ENCODE assay signal across 15 cellular contexts in genomic region chr15:56824174-56824573, GRCh38.
DNase-seq lines count a peak whose midpoint lies in the region; ATAC-seq and TF ChIP-seq lines count a peak whose summit lies in the region.
"Had no signal": no experiment of that assay in that cellular context is flagged by ENCODE, and none has a peak within 500 bp of the region (broad histone marks: within the 10 kb centered on the region; RNA-seq: fewer than 3 reads in every experiment).

No MANE protein-coding gene starts in this region.

- CTCF ChIA-PET in activated CD4-positive, alpha-beta T cell treated with anti-CD3 and anti-CD28 coated beads for 36 hours (lab: Charles Lee), result no interaction called here

- DNase-seq in GM03348 (ENCODE audit: low spot score) (peak; percentile 25), SJCRH30 (peak; percentile 78 to 88), islet precursor cell (peak; percentile 56), upper lobe of right lung (no peak), Karpas-422 (no peak)
- DNase-seq in activated CD4-positive, alpha-beta T cell treated with anti-CD3 and anti-CD28 coated beads for 36 hours, result no peak
- DNase-seq: Caco-2, DMS53, NCI-H1048, NCI-H146, NCI-H2227 treated with DMSO at 0.1 percent for 48 hours, NCI-H69 had no signal

- H3K27ac ChIP-seq in SJCRH30 (no peak overlapping the region), upper lobe of right lung (no peak overlapping the region), Karpas-422 (ENCODE audit: low read length) (no peak overlapping the region)

- peak; percentile 39 for ATAC-seq in upper lobe of right lung
- no peak for ATAC-seq in GM19023 (IDR thresholded peaks at IDR 0.05; ENCODE audit: unreplicated experiment)
- ATAC-seq in activated CD4-positive, alpha-beta T cell treated with anti-CD3 and anti-CD28 coated beads for 36 hours, result no peak

- H3K4me3 Mint-ChIP-seq in activated CD4-positive, alpha-beta T cell treated with anti-CD3 and anti-CD28 coated beads for 36 hours, result no peak overlapping the region
- H3K4me3 Mint-ChIP-seq: CD14-positive monocyte, IgD-negative memory B cell had no signal

- intact Hi-C loops in upper lobe of right lung (cut with DNase I), result no loop called here
- intact Hi-C loops in activated CD4-positive, alpha-beta T cell treated with anti-CD3 and anti-CD28 coated beads for 36 hours (cut with DNase I, micrococcal nuclease), result loop anchor here in 1 of 2 experiments (5.0 kb wide), 1 partner anchor 703 kb away; no protein-coding TSS in a partner anchor

- H3K4me1 ChIP-seq in SJCRH30 (peaks cover 14% of the 10 kb centered on the region), upper lobe of right lung (peaks cover 4% of the 10 kb centered on the region), Karpas-422 (ENCODE audit: low read length) (peaks cover 26% of the 10 kb centered on the region)
- H3K4me1 ChIP-seq: Caco-2 had no signal

- H3K27ac Mint-ChIP-seq in activated CD4-positive, alpha-beta T cell treated with anti-CD3 and anti-CD28 coated beads for 36 hours, result no peak overlapping the region
- H3K27ac Mint-ChIP-seq: CD14-positive monocyte had no signal

- H3K36me3 ChIP-seq in SJCRH30, result no peaks in the 10 kb centered on the region
- H3K36me3 ChIP-seq in upper lobe of right lung, result no peaks in the 10 kb centered on the region
- no peaks in the 10 kb centered on the region for H3K36me3 ChIP-seq in Karpas-422 (ENCODE audit: insufficient read depth, low read length)

- no peaks in the 10 kb centered on the region for H3K27me3 ChIP-seq in SJCRH30
- no peaks in the 10 kb centered on the region for H3K27me3 ChIP-seq in upper lobe of right lung
- H3K27me3 ChIP-seq in Karpas-422 (ENCODE audit: low read length), result no peaks in the 10 kb centered on the region

- H3K36me3 Mint-ChIP-seq in activated CD4-positive, alpha-beta T cell treated with anti-CD3 and anti-CD28 coated beads for 36 hours (ENCODE audit: low read depth), result no peaks in the 10 kb centered on the region
- H3K36me3 Mint-ChIP-seq: CD14-positive monocyte had no signal

- H3K9ac ChIP-seq in Karpas-422 (ENCODE audit: low read length), result no peak overlapping the region

- H3K4me1 Mint-ChIP-seq in activated CD4-positive, alpha-beta T cell treated with anti-CD3 and anti-CD28 coated beads for 36 hours, result no peaks in the 10 kb centered on the region

- no peaks in the 10 kb centered on the region for H3K9me2 ChIP-seq in Karpas-422 (replicated peaks; ENCODE audit: insufficient read depth, low read length)

- H3K9me3 ChIP-seq in SJCRH30 (replicated peaks) (no peaks in the 10 kb centered on the region), upper lobe of right lung (no peaks in the 10 kb centered on the region), Karpas-422 (ENCODE audit: low read length) (no peaks in the 10 kb centered on the region)
- H3K9me3 ChIP-seq: Caco-2 had no signal

- H3K4me3 ChIP-seq in SJCRH30 (no peak overlapping the region), upper lobe of right lung (no peak overlapping the region), Karpas-422 (ENCODE audit: low read length) (no peak overlapping the region)

- POLR2A ChIA-PET in activated CD4-positive, alpha-beta T cell treated with anti-CD3 and anti-CD28 coated beads for 36 hours (lab: Charles Lee), result no interaction called here

- H3K27me3 Mint-ChIP-seq in activated CD4-positive, alpha-beta T cell treated with anti-CD3 and anti-CD28 coated beads for 36 hours, result no peaks in the 10 kb centered on the region
- H3K27me3 Mint-ChIP-seq: IgD-negative memory B cell had no signal

- H2AFZ ChIP-seq in Karpas-422 (ENCODE audit: low read length), result no peak overlapping the region

- no peak for TF ChIP-seq CTCF in upper lobe of right lung (IDR thresholded peaks at IDR 0.05)

- no peaks in the 10 kb centered on the region for H3K79me2 ChIP-seq in Karpas-422 (ENCODE audit: low read length)

- H3K4me2 ChIP-seq in Karpas-422 (ENCODE audit: low read depth, low read length, poor library complexity, severe bottlenecking), result no peak overlapping the region

- H4K20me1 ChIP-seq in Karpas-422 (ENCODE audit: insufficient read depth, low read depth, low read length), result no peaks in the 10 kb centered on the region

- H3K9me3 Mint-ChIP-seq in activated CD4-positive, alpha-beta T cell treated with anti-CD3 and anti-CD28 coated beads for 36 hours (ENCODE audit: low read depth), result no peaks in the 10 kb centered on the region
- H3K9me3 Mint-ChIP-seq: IgD-negative memory B cell had no signal

Comparison
In these comparisons a context has a peak if more than half of its experiments do, and no peak if none do; other contexts are left out.
1. DNase-seq: peak in GM03348 (single experiment), SJCRH30 (2 of 2) and islet precursor cell (single experiment); none in upper lobe of right lung (single experiment), activated CD4-positive, alpha-beta T cell treated with anti-CD3 and anti-CD28 coated beads for 36 hours (single experiment) and Karpas-422 (single experiment).